In genomic region chr22:37726240-37726887, GRCh38 we compare ENCODE assay signal across 11 cellular contexts. TPM values are rescaled to one million over a fixed set of nuclear protein-coding genes. Genes with fewer than 3 reads are reported as not detected.
DNase-seq lines count a peak whose midpoint lies in the region; ATAC-seq and TF ChIP-seq lines count a peak whose summit lies in the region.
"Had no signal": no experiment of that assay in that cellular context is flagged by ENCODE, and none has a peak within 500 bp of the region (broad histone marks: within the 10 kb centered on the region; RNA-seq: fewer than 3 reads in every experiment).

No MANE protein-coding gene starts in this region.

- CTCF ChIA-PET in A673 (lab: Charles Lee) = interaction anchor here (0.7 kb wide), 1 partner anchor 83 kb away, joined by 10 read pairs; no protein-coding TSS in a partner anchor

- no TSS peak for BruUV-seq in A673 (replicated peaks; lab: Mats Ljungman, UMichigan)

- POLR2A ChIA-PET in A673 (lab: Charles Lee; ENCODE audit: low non-redundant PET) = no interaction called here

- TF ChIP-seq CTCF in A673 (conservative IDR thresholded peaks at IDR 0.05; ENCODE audit: low read depth, low read length) (0 out of 2 replicates have a peak, but pooled peaks have one; percentile 15), GM13977 (IDR thresholded peaks at IDR 0.05; ENCODE audit: extremely low read depth, insufficient read depth, missing control alignments) (peak; percentile 32), fibroblast of the aortic adventitia (IDR thresholded peaks at IDR 0.05; ENCODE audit: insufficient read depth, low read length) (peak; percentile 36)

- H3K36me3 ChIP-seq in A673 (ENCODE audit: insufficient read depth, low read length, poor library complexity, severe bottlenecking) = no peaks in the 10 kb centered on the region

- H3K9me3 ChIP-seq in A673 (ENCODE audit: low read depth, low read length, poor library complexity, severe bottlenecking) = no peaks in the 10 kb centered on the region

- DNase-seq in A673 (ENCODE audit: low spot score) (no peak), GM13977 (ENCODE audit: low spot score) (peak; percentile 66), fibroblast of the aortic adventitia (ENCODE audit: low read depth) (peak; percentile 63), NCI-H1694 (lab: John Stamatoyannopoulos, UW) (no peak), NCI-H226 (no peak), globus pallidus (ENCODE audit: low spot score) (no peak), NCI-H1930 (lab: John Stamatoyannopoulos, UW) (no peak)
- DNase-seq: C1 segment of cervical spinal cord, NCI-H2081 had no signal

- peaks cover 11% of the 10 kb centered on the region for H3K4me1 ChIP-seq in A673 (ENCODE audit: insufficient read depth, low read length, poor library complexity, severe bottlenecking)
- H3K4me1 ChIP-seq: parathyroid adenoma had no signal

- H3K4me3 ChIP-seq in A673 (ENCODE audit: low read depth, low read length, poor library complexity, severe bottlenecking) (no peak overlapping the region), fibroblast of the aortic adventitia (ENCODE audit: low read depth, low read length) (no peak overlapping the region)

- ATAC-seq in SK-N-SH treated with all-trans-retinoic acid at 6 μM for 48 hours = peak; percentile 63; the same call in 2 of the 3 replicates

- no peaks in the 10 kb centered on the region for H3K27me3 ChIP-seq in A673 (replicated peaks; ENCODE audit: insufficient read depth, low read depth, low read length, poor library complexity)

- intact Hi-C loops in A673 (cut with micrococcal nuclease; ENCODE audit: unreplicated experiment) = no loop called here

- H3K27ac ChIP-seq in A673 (ENCODE audit: low read depth, low read length, poor library complexity, severe bottlenecking) = no peak overlapping the region
- H3K27ac ChIP-seq: parathyroid adenoma had no signal

- in situ Hi-C loops in GM13977 (cut with MboI; ENCODE audit: low pct_unique_long_range_greater_than_20kb, low sequenced_read_pairs, unreplicated experiment) = no loop called here

TF ChIP-seq in SK-N-SH treated with all-trans-retinoic acid at 6 μM for 48 hours, 23 proteins besides CTCF, POLR2A, EP300 and RAD21:
- TF ChIP-seq BACH2 (CRISPR knock-in tag; IDR thresholded peaks at IDR 0.05; ENCODE audit: borderline replicate concordance) (no peak), POU6F1 (CRISPR knock-in tag; IDR thresholded peaks at IDR 0.05; ENCODE audit: borderline replicate concordance, low read depth) (no peak), TOX (CRISPR knock-in tag; IDR thresholded peaks at IDR 0.05; ENCODE audit: borderline replicate concordance) (no peak), ZNF8 (CRISPR knock-in tag; IDR thresholded peaks at IDR 0.05) (no peak), ARNTL (CRISPR knock-in tag; IDR thresholded peaks at IDR 0.05; ENCODE audit: borderline replicate concordance, low read depth) (no peak), RARB (CRISPR knock-in tag; IDR thresholded peaks at IDR 0.05) (no peak), TCF4 (CRISPR knock-in tag; IDR thresholded peaks at IDR 0.05; ENCODE audit: borderline replicate concordance) (no peak)

RNA-seq across cellular contexts. Expression of gene TRIOBP, which starts 29.5 kb away (rescaled TPM):
- total RNA-seq in A673 (2021) = 28.7 and 35.1 TPM in 2 replicates
- total RNA-seq in fibroblast of the aortic adventitia (ENCODE audit: low replicate concordance) = 150 and 151 TPM in 2 replicates

RNA-seq across cellular contexts. Expression of gene NOL12, which starts 40.2 kb away (rescaled TPM):
- total RNA-seq in A673 (2021) (51.9 and 52.9 TPM in 2 replicates), fibroblast of the aortic adventitia (ENCODE audit: low replicate concordance) (12.7 and 14.0 TPM in 2 replicates)

RNA-seq across cellular contexts. Expression of gene LGALS1, which starts 50.9 kb away (rescaled TPM):
- 269 and 322 TPM in 2 replicates for total RNA-seq in A673 (2021)
- total RNA-seq in fibroblast of the aortic adventitia (ENCODE audit: low replicate concordance) = 3,846 and 5,734 TPM in 2 replicates

Comparison
In these comparisons a context has a peak if more than half of its experiments do, and no peak if none do; other contexts are left out.
1. DNase-seq: peak in GM13977 (single experiment) and fibroblast of the aortic adventitia (single experiment); none in A673 (single experiment), NCI-H1694 (single experiment), NCI-H226 (single experiment), globus pallidus (single experiment) and NCI-H1930 (0 of 2).
2. RNA of gene LGALS1, which starts 50.9 kb away (total RNA-seq): 3,846 to 5,734 TPM in fibroblast of the aortic adventitia; 269 to 322 TPM in A673; every median in the first group is over 10 times any median in the second.
3. Peak in every context shown above with its lines, with median percentiles within 50 percentile points of each other: CTCF ChIP-seq.